32 cellular contexts compared by ENCODE assay signal in genomic region chr14:70952485-70952884, GRCh38.
"Had no signal": no experiment of that assay in that cellular context is flagged by ENCODE, and none has a peak within 500 bp of the region (broad histone marks: within the 10 kb centered on the region; RNA-seq: fewer than 3 reads in every experiment).

No MANE protein-coding gene starts in this region.

- H3K27ac Mint-ChIP-seq: activated CD4-positive, alpha-beta memory T cell treated with anti-CD3 and anti-CD28 coated beads for 36 hours; activated CD4-positive, alpha-beta T cell treated with anti-CD3 and anti-CD28 coated beads, Interleukin-2, amount 10 ng/mL, durations not matched to agents 24 days and 14 days; activated naive CD8-positive, alpha-beta T cell treated with anti-CD3 and anti-CD28 coated beads, Interleukin-2, amount 10 ng/mL, durations not matched to agents 7 days and 5 days; endodermal cell; mesothelial cell of epicardium; nephron progenitor cell; progenitor cell of endocrine pancreas; stimulated activated memory B cell treated with anti-CD40 and anti-IgM and Interleukin-4, amounts not matched to agents 10 μg/mL and 1 μg/mL and 100 μg/mL, for 72 hours; stimulated activated naive CD8-positive, alpha-beta T cell treated with anti-CD3 and anti-CD28 coated beads, Interleukin-15, amount 100 ng/mL, for 72 hours; T-helper 1 cell treated with Interleukin-12 subunit alpha and Interleukin-12 subunit beta and Interleukin-4 antibody, amounts not matched to agents 30 μg/mL and 1 μg/mL, for 36 hours had no signal

- H3K27ac ChIP-seq: brain microvascular endothelial cell, ovary, upper lobe of left lung, vagina, WERI-Rb-1 had no signal

- H3K4me1 Mint-ChIP-seq: endodermal cell; mesothelial cell of epicardium; naive B cell; nephron progenitor cell; stimulated activated memory B cell treated with anti-CD40 and anti-IgM and Interleukin-4, amounts not matched to agents 10 μg/mL and 1 μg/mL and 100 μg/mL, for 72 hours had no signal

- H3K27me3 ChIP-seq: brain microvascular endothelial cell, ovary, upper lobe of left lung, vagina had no signal

- H3K9me3 ChIP-seq: vagina had no signal

- DNase-seq: activated CD4-positive, alpha-beta memory T cell treated with anti-CD3 and anti-CD28 coated beads for 36 hours; activated CD4-positive, alpha-beta T cell treated with anti-CD3 and anti-CD28 coated beads, Interleukin-2, amount 10 ng/mL, durations not matched to agents 24 days and 14 days; activated CD8-positive, alpha-beta memory T cell treated with anti-CD3 and anti-CD28 coated beads, Interleukin-2, amount 50 U/mL, for 4 hours; activated naive CD4-positive, alpha-beta T cell; activated naive CD8-positive, alpha-beta T cell treated with anti-CD3 and anti-CD28 coated beads, Interleukin-2, amount 10 ng/mL, durations not matched to agents 7 days and 5 days; activated T-cell treated with anti-CD3 and anti-CD28 coated beads, Interleukin-2, amount 50 U/mL, for 1 hour; amniotic stem cell; brain microvascular endothelial cell; caudate nucleus; endodermal cell; foreskin fibroblast; islet precursor cell; naive B cell; nephron progenitor cell; ovary; retina; stimulated activated CD4-positive, alpha-beta T cell treated with anti-CD3 and anti-CD28 coated beads, Interleukin-1b, Interleukin-23, amount 100 ng/mL, for 48 hours; stimulated activated CD4-positive, alpha-beta T cell treated with anti-CD3 and anti-CD28 coated beads, Interleukin-4, amount 100 ng/mL, for 4 hours; stimulated activated CD8-positive, alpha-beta memory T cell treated with anti-CD3 and anti-CD28 coated beads, Interleukin-4, amount 100 ng/mL, for 48 hours; stimulated activated naive CD8-positive, alpha-beta T cell treated with anti-CD3 and anti-CD28 coated beads, Interleukin-15, amount 100 ng/mL, for 72 hours; substantia nigra; T1000; upper lobe of left lung; WERI-Rb-1 had no signal

- H3K4me3 ChIP-seq: ovary, smooth muscle cell, upper lobe of left lung, vagina had no signal

- H3K36me3 ChIP-seq: ovary had no signal

- H3K4me3 Mint-ChIP-seq: activated CD4-positive, alpha-beta memory T cell treated with anti-CD3 and anti-CD28 coated beads for 36 hours; activated CD4-positive, alpha-beta T cell treated with anti-CD3 and anti-CD28 coated beads, Interleukin-2, amount 10 ng/mL, durations not matched to agents 24 days and 14 days; activated naive CD8-positive, alpha-beta T cell treated with anti-CD3 and anti-CD28 coated beads, Interleukin-2, amount 10 ng/mL, durations not matched to agents 7 days and 5 days; endodermal cell; mesothelial cell of epicardium; naive B cell; nephron progenitor cell; stimulated activated memory B cell treated with anti-CD40 and anti-IgM and Interleukin-4, amounts not matched to agents 10 μg/mL and 1 μg/mL and 100 μg/mL, for 72 hours; stimulated activated naive CD8-positive, alpha-beta T cell treated with anti-CD3 and anti-CD28 coated beads, Interleukin-15, amount 100 ng/mL, for 72 hours; T-helper 1 cell treated with Interleukin-12 subunit alpha and Interleukin-12 subunit beta and Interleukin-4 antibody, amounts not matched to agents 30 μg/mL and 1 μg/mL, for 36 hours had no signal

- ATAC-seq: activated CD4-positive, CD25-positive, alpha-beta regulatory T cell treated with anti-CD3 and anti-CD28 coated beads, Interleukin-2, amount 50 U/mL, for 24 hours; esophagus mucosa; stimulated activated memory B cell treated with anti-CD40 and anti-IgM and Interleukin-4, amounts not matched to agents 10 μg/mL and 1 μg/mL and 100 μg/mL, for 72 hours; stimulated activated naive CD8-positive, alpha-beta T cell treated with anti-CD3 and anti-CD28 coated beads, Interleukin-15, amount 100 ng/mL, for 72 hours had no signal

- H3K27me3 Mint-ChIP-seq: activated CD4-positive, alpha-beta memory T cell treated with anti-CD3 and anti-CD28 coated beads for 36 hours; activated CD4-positive, alpha-beta T cell treated with anti-CD3 and anti-CD28 coated beads, Interleukin-2, amount 10 ng/mL, durations not matched to agents 24 days and 14 days; activated naive CD8-positive, alpha-beta T cell treated with anti-CD3 and anti-CD28 coated beads, Interleukin-2, amount 10 ng/mL, durations not matched to agents 7 days and 5 days; naive B cell; progenitor cell of endocrine pancreas; stimulated activated memory B cell treated with anti-CD40 and anti-IgM and Interleukin-4, amounts not matched to agents 10 μg/mL and 1 μg/mL and 100 μg/mL, for 72 hours; stimulated activated naive CD8-positive, alpha-beta T cell treated with anti-CD3 and anti-CD28 coated beads, Interleukin-15, amount 100 ng/mL, for 72 hours had no signal
